In the genomic region with DNA sequence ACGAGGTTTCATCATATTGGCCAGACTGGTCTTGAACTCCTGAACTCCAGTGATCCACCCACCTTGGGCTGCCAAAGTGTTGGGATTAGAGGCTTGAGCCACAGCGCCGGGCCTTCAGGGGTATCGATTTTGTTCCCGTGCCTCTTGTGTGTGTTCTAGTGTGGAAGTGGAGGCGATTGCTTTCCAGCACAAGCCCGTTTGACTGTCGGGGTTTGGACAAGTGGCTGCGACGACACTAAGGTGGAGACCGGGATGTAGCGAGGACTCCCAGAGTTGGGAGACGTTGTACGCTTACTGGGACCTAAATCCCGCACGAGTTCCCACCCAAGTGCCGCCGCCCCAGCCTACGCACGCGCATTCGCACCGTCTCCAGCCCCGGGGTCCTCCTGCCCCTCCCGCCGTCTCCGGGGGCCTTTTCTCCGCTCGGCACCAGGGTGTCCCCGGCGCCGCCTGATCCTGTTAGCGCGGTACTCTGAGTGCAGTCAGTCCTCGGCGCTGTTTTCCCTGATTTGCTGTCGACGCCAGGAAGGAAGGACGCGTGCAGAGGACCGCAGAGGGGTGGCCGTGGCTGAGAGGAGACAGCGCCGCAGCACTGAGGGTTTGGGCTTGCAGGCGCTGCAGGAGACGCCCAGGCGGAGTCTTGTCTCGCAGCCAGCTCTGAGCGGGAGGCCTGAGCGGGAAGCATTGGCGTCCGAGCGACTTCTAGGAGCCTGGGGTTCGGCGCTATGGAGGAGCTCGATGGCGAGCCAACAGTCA, we compare ENCODE assay signal across 8 cellular contexts. TPM values are rescaled to one million over a fixed set of nuclear protein-coding genes. Genes with fewer than 3 reads are reported as not detected.
DNase-seq lines count a peak whose midpoint lies in the region; ATAC-seq and TF ChIP-seq lines count a peak whose summit lies in the region.

Gene NUP85, plus strand, starts transcription at position 643 of the 756 bp plus-strand sequence. Its CDS starts 83 bp downstream, at position 726.

- H3K4ac ChIP-seq in trophoblast cell (ENCODE audit: low read depth, low read length): peak within 1 kb of the TSS; percentile 81

- peak within 1 kb of the TSS; percentile 97 for H2BK5ac ChIP-seq in trophoblast cell (ENCODE audit: low read depth, low read length, poor library complexity)

- peak within 1 kb of the TSS; percentile 71 for H2AFZ ChIP-seq in trophoblast cell (ENCODE audit: insufficient read depth, low read length, poor library complexity)

- H3K27ac ChIP-seq in trophoblast cell (ENCODE audit: low read depth, low read length) (peak within 1 kb of the TSS; percentile 94), tibial nerve (peak within 1 kb of the TSS; percentile 89 to 95 (median 94))

- H3K4me1 ChIP-seq in adipocyte (ENCODE audit: control insufficient read depth, insufficient read depth, low read length) (peaks cover 15% of the 10 kb centered on the region), trophoblast cell (ENCODE audit: control insufficient read depth in 1 of 2, insufficient read depth in 2 of 2, low read length in 2 of 2) (no peaks in the 10 kb centered on the region), tibial nerve (peaks cover 0 to 33% (median 23%) of the 10 kb centered on the region in 4 donors)

- H2BK120ac ChIP-seq in trophoblast cell (ENCODE audit: insufficient read depth, low read length, poor library complexity): peak within 1 kb of the TSS; percentile 93

- H3K4me2 ChIP-seq in trophoblast cell (ENCODE audit: low read length): peak within 1 kb of the TSS; percentile 78

- H3K36me3 ChIP-seq in adipocyte (ENCODE audit: control insufficient read depth, insufficient read depth, low read length, severe bottlenecking) (peaks cover 18% of the 10 kb centered on the region), trophoblast cell (ENCODE audit: control insufficient read depth in 1 of 2, insufficient read depth in 2 of 2, low read length in 2 of 2) (peaks cover 4 to 10% of the 10 kb centered on the region in 2 experiments), tibial nerve (peaks cover 0 to 18% (median 0%) of the 10 kb centered on the region in 3 donors)

- peak within 1 kb of the TSS; percentile 82 for H4K12ac ChIP-seq in trophoblast cell (ENCODE audit: low read depth, low read length)

- H3K27me3 ChIP-seq in adipocyte (replicated peaks; ENCODE audit: control insufficient read depth, insufficient read depth, low read length): no peaks in the 10 kb centered on the region
- H3K27me3 ChIP-seq in trophoblast cell (ENCODE audit: insufficient read depth, low read length): no peaks in the 10 kb centered on the region
- no peaks in the 10 kb centered on the region for H3K27me3 ChIP-seq in tibial nerve

- DNase-seq in GM04503 (ENCODE audit: low read depth): peak; percentile 60
- peak; percentile 80 for DNase-seq in NCI-H1436 treated with DMSO at 0.1 percent for 48 hours (lab: John Stamatoyannopoulos, UW)
- DNase-seq in T follicular helper cell (ENCODE audit: low read depth): peak; percentile 87
- peak; percentile 97 for DNase-seq in adipocyte (ENCODE audit: low read depth)
- DNase-seq in cardiac septum (ENCODE audit: low spot score): peak; percentile 97
- DNase-seq in trophoblast cell: peak; percentile 90 to 95
- peak; percentile 84 to 85 for DNase-seq in tibial nerve (ENCODE audit: low spot score in 2 of 2)

- peak; percentile 34 to 69 for TF ChIP-seq POLR2A in tibial nerve (IDR thresholded peaks at IDR 0.05)

- peak within 1 kb of the TSS; percentile 96 for H3K14ac ChIP-seq in trophoblast cell (ENCODE audit: low read length)

- intact Hi-C loops in cardiac septum (cut with DNase I): loop anchor here (1.0 kb wide), 1 partner anchor 22 kb away; no protein-coding TSS in a partner anchor

- peak within 1 kb of the TSS; percentile 99 for H3K4me3 ChIP-seq in adipocyte (ENCODE audit: low read length)
- peak within 1 kb of the TSS; percentile 95 for H3K4me3 ChIP-seq in trophoblast cell (ENCODE audit: low read depth, low read length)
- H3K4me3 ChIP-seq in tibial nerve: peak within 1 kb of the TSS; percentile 61 to 99 (median 74)

- TF ChIP-seq EP300 in tibial nerve (IDR thresholded peaks at IDR 0.05): peak; percentile 48 to 92

- H3K9ac ChIP-seq in adipocyte (ENCODE audit: low read length) (peak within 1 kb of the TSS; percentile 99), trophoblast cell (ENCODE audit: low read length) (peak within 1 kb of the TSS; percentile 99)

- peak within 1 kb of the TSS; percentile 12 for H3K23ac ChIP-seq in trophoblast cell (ENCODE audit: low read length)

- peaks cover 10% of the 10 kb centered on the region for H3K79me1 ChIP-seq in trophoblast cell (ENCODE audit: low read length)

- TF ChIP-seq CTCF in tibial nerve (IDR thresholded peaks at IDR 0.05): peak in 3 of 5 experiments; percentile 4 to 62 (median 30)

- H2AK5ac ChIP-seq in trophoblast cell (ENCODE audit: low read length): no peak within 1 kb of the TSS

- peak within 1 kb of the TSS; percentile 91 for H4K91ac ChIP-seq in trophoblast cell (ENCODE audit: low read depth, low read length)

- no CpG with 5 or more reads among the region's 57 CpGs for WGBS in trophoblast cell (ENCODE audit: extremely low coverage, insufficient coverage, insufficient read length)
- 0 to 1% methylated on average over 43 to 56 of the region's 57 CpGs for WGBS in tibial nerve, 2 donors

- H3K79me2 ChIP-seq in trophoblast cell (ENCODE audit: control insufficient read depth, insufficient read depth, low read length, poor library complexity): peaks cover 10% of the 10 kb centered on the region

- no peaks in the 10 kb centered on the region for H3K9me3 ChIP-seq in adipocyte (ENCODE audit: control insufficient read depth, low read length)
- no peaks in the 10 kb centered on the region for H3K9me3 ChIP-seq in trophoblast cell (ENCODE audit: insufficient read depth, low read depth, low read length)
- no peaks in the 10 kb centered on the region for H3K9me3 ChIP-seq in tibial nerve

- peak within 1 kb of the TSS; percentile 91 for H3K18ac ChIP-seq in trophoblast cell (ENCODE audit: low read length)

- no peak within 1 kb of the TSS for H2BK12ac ChIP-seq in trophoblast cell (ENCODE audit: low read length)

- peak; percentile 82 for ATAC-seq in HG02642 (IDR thresholded peaks at IDR 0.05; ENCODE audit: poor library complexity, unreplicated experiment)

- peak within 1 kb of the TSS; percentile 93 for H4K8ac ChIP-seq in trophoblast cell (ENCODE audit: low read depth, low read length)

RNA-seq across cellular contexts. Expression of gene NUP85, which starts in this region (rescaled TPM):
- total RNA-seq in cardiac septum (26.3 TPM), tibial nerve (10 to 100 TPM; 38.1 to 68.6 (median 53.2) TPM)
- polyA plus RNA-seq in trophoblast cell (2013): 48.2 and 51.5 TPM in 2 replicates

Comparison
In these comparisons a context has a peak if more than half of its experiments do, and no peak if none do; other contexts are left out.
1. Peak in every context shown above with its lines: DNase-seq, ATAC-seq, H3K4me3 ChIP-seq and H3K27ac ChIP-seq.